ENCODE assay signal across 8 cellular contexts in genomic region chr17:385836-386144, GRCh38. TPM values are rescaled to one million over a fixed set of nuclear protein-coding genes. Genes with fewer than 3 reads are reported as not detected.
DNase-seq lines count a peak whose midpoint lies in the region; ATAC-seq and TF ChIP-seq lines count a peak whose summit lies in the region.
"Had no signal": no experiment of that assay in that cellular context is flagged by ENCODE, and none has a peak within 500 bp of the region (broad histone marks: within the 10 kb centered on the region; RNA-seq: fewer than 3 reads in every experiment).

No MANE protein-coding gene starts in this region.

- no peak overlapping the region for H3K4me3 Mint-ChIP-seq in stimulated activated memory B cell treated with anti-CD40 and anti-IgM and Interleukin-4, amounts not matched to agents 10 μg/mL and 1 μg/mL and 100 μg/mL, for 72 hours
- peak overlapping the region in 1 of 2 experiments; percentile 26; a peak in 1 of 5 replicates for H3K4me3 Mint-ChIP-seq in H9

- H3K56ac ChIP-seq in H9 (ENCODE audit: insufficient read length, low read depth, low read length): no peak overlapping the region

- H2BK120ac ChIP-seq in H9 (ENCODE audit: low read depth, low read length, poor library complexity, severe bottlenecking): no peak overlapping the region

- no peak overlapping the region for H4K8ac ChIP-seq in H9 (replicated peaks; ENCODE audit: insufficient read length, low read depth, low read length)

- no peaks in the 10 kb centered on the region; the same call in 1 of the 2 replicates for H3K4me1 ChIP-seq in H9 (ENCODE audit: insufficient read depth, low read length)

- ATAC-seq in GM21381 (IDR thresholded peaks at IDR 0.05; ENCODE audit: unreplicated experiment): peak; percentile 11
- ATAC-seq in stimulated activated memory B cell treated with anti-CD40 and anti-IgM and Interleukin-4, amounts not matched to agents 10 μg/mL and 1 μg/mL and 100 μg/mL, for 72 hours: peak; percentile 65

- no peak overlapping the region for H3K9ac ChIP-seq in H9 (ENCODE audit: extremely low read depth, insufficient read length, low read length)

- no peak overlapping the region for H3K4ac ChIP-seq in H9 (ENCODE audit: low read depth, low read length)

- DNase-seq in NCI-H460 (ENCODE audit: extremely low read depth, low read depth) (peak; percentile 50), fibroblast of pulmonary artery (ENCODE audit: low read depth) (no peak), UCSD-AML1 (lab: John Stamatoyannopoulos, UW; ENCODE audit: unreplicated experiment) (no peak), H9 (no peak), globus pallidus (ENCODE audit: low spot score) (no peak)

- no peak overlapping the region for H2BK20ac ChIP-seq in H9 (ENCODE audit: low read depth, low read length, poor library complexity, severe bottlenecking)

- no peak overlapping the region for H3K23ac ChIP-seq in H9 (ENCODE audit: insufficient read length, low read depth, low read length)

- H4K5ac ChIP-seq in H9 (ENCODE audit: insufficient read length, low read depth, low read length): no peak overlapping the region

- H3K23me2 ChIP-seq in H9 (ENCODE audit: insufficient read length, low read depth, low read length, poor library complexity, severe bottlenecking): peaks cover 4% of the 10 kb centered on the region

- H3K27me3 ChIP-seq in H9 (ENCODE audit: insufficient read depth, low read length): peaks cover 10% of the 10 kb centered on the region; the same call in 1 of the 2 replicates

- H3T11ph ChIP-seq in H9 (ENCODE audit: low read length): no peak overlapping the region

- H2AK5ac ChIP-seq in H9 (ENCODE audit: insufficient read length, low read length): no peak overlapping the region

- no peak for TF ChIP-seq CTCF in fibroblast of pulmonary artery (IDR thresholded peaks at IDR 0.05; ENCODE audit: low read length, missing control alignments)
- no peak for TF ChIP-seq CTCF in H9 (conservative IDR thresholded peaks at IDR 0.05)

- H3K4me1 Mint-ChIP-seq in stimulated activated memory B cell treated with anti-CD40 and anti-IgM and Interleukin-4, amounts not matched to agents 10 μg/mL and 1 μg/mL and 100 μg/mL, for 72 hours: peaks cover 20% of the 10 kb centered on the region
- peaks cover 34 to 49% of the 10 kb centered on the region in 2 experiments for H3K4me1 Mint-ChIP-seq in H9

- H3K4me3 ChIP-seq in fibroblast of pulmonary artery (replicated peaks; ENCODE audit: low read depth, low read length): peak overlapping the region; percentile 17

- H3K79me2 ChIP-seq in H9 (ENCODE audit: insufficient read depth, low read length): no peaks in the 10 kb centered on the region

- no peak overlapping the region for H3K14ac ChIP-seq in H9 (ENCODE audit: insufficient read depth, low read length)

- H3K4me2 ChIP-seq in H9 (ENCODE audit: insufficient read depth, insufficient read length, low read length): no peak overlapping the region

- H2BK5ac ChIP-seq in H9 (ENCODE audit: insufficient read length, low read length): no peak overlapping the region

- H3K36me3 Mint-ChIP-seq in stimulated activated memory B cell treated with anti-CD40 and anti-IgM and Interleukin-4, amounts not matched to agents 10 μg/mL and 1 μg/mL and 100 μg/mL, for 72 hours: no peaks in the 10 kb centered on the region
- peaks cover 3 to 11% (median 5%) of the 10 kb centered on the region in 3 experiments; a peak in 6 of 7 replicates for H3K36me3 Mint-ChIP-seq in H9 (ENCODE audit: insufficient read depth in 1 of 3, low read depth in 3 of 3)

- H2BK12ac ChIP-seq in H9 (ENCODE audit: insufficient read length, low read depth, low read length): no peak overlapping the region

- no peak overlapping the region for H3K27ac ChIP-seq in H9 (ENCODE audit: insufficient read length, low read depth, low read length)

- H3K9me3 Mint-ChIP-seq in stimulated activated memory B cell treated with anti-CD40 and anti-IgM and Interleukin-4, amounts not matched to agents 10 μg/mL and 1 μg/mL and 100 μg/mL, for 72 hours: peaks cover 2% of the 10 kb centered on the region
- H3K9me3 Mint-ChIP-seq in H9: peaks cover 8 to 15% of the 10 kb centered on the region in 2 experiments

- H3K79me1 ChIP-seq in H9 (ENCODE audit: insufficient read depth, low read depth, low read length, poor library complexity, severe bottlenecking): no peaks in the 10 kb centered on the region

- WGBS in H9 (ENCODE audit: extremely low coverage, insufficient read length, low lambda C conversion rate): no CpG with 5 or more reads among the region's 43 CpGs

- no peak overlapping the region for H2AFZ ChIP-seq in H9 (ENCODE audit: low read length)

- no peaks in the 10 kb centered on the region for H3K9me3 ChIP-seq in H9 (ENCODE audit: control insufficient read depth, low read depth, low read length)

- peaks cover 50% of the 10 kb centered on the region for H3K27me3 Mint-ChIP-seq in stimulated activated memory B cell treated with anti-CD40 and anti-IgM and Interleukin-4, amounts not matched to agents 10 μg/mL and 1 μg/mL and 100 μg/mL, for 72 hours
- H3K27me3 Mint-ChIP-seq in H9 (ENCODE audit: low read depth): peaks cover 74% of the 10 kb centered on the region

- no peak overlapping the region for H4K91ac ChIP-seq in H9 (ENCODE audit: insufficient read length, low read depth, low read length)

- no peak overlapping the region for H2BK15ac ChIP-seq in H9 (ENCODE audit: low read depth, low read length)

- no peak overlapping the region for H3K27ac Mint-ChIP-seq in stimulated activated memory B cell treated with anti-CD40 and anti-IgM and Interleukin-4, amounts not matched to agents 10 μg/mL and 1 μg/mL and 100 μg/mL, for 72 hours
- H3K27ac Mint-ChIP-seq in H9: no peak overlapping the region
- H3K27ac Mint-ChIP-seq: activated CD4-positive, alpha-beta T cell treated with anti-CD3 and anti-CD28 coated beads, Interleukin-2, amount 10 ng/mL, durations not matched to agents 7 days and 5 days had no signal

- no peaks in the 10 kb centered on the region for H4K20me1 ChIP-seq in H9 (ENCODE audit: control insufficient read depth, insufficient read depth, insufficient read length)

- no peak overlapping the region for H3K18ac ChIP-seq in H9 (ENCODE audit: insufficient read length, low read depth, low read length)

RNA-seq across cellular contexts. Expression of gene RPH3AL, which starts 33.2 kb away (rescaled TPM):
- total RNA-seq in NCI-H460 (2014; rRNA removed; shearing (Covaris generic)): 34.8 and 39.9 TPM in 2 replicates
- 27.5 and 50.6 TPM in 2 replicates for polyA plus RNA-seq in NCI-H460 (2014; cell fraction: nucleus; rRNA removed)
- total RNA-seq in H9 (2021): 2.3 and 3.0 TPM in 2 replicates

RNA-seq across cellular contexts. Expression of gene RFLNB, which starts 59.9 kb away (rescaled TPM):
- total RNA-seq in NCI-H460 (2014; rRNA removed; shearing (Covaris generic)): 50.7 and 52.9 TPM in 2 replicates
- polyA plus RNA-seq in NCI-H460 (2014; cell fraction: nucleus; rRNA removed): 26.9 and 27.4 TPM in 2 replicates
- 20.1 and 21.0 TPM in 2 replicates for total RNA-seq in H9 (2021)
